ENCODE assay signal across 13 cellular contexts in the genomic region with DNA sequence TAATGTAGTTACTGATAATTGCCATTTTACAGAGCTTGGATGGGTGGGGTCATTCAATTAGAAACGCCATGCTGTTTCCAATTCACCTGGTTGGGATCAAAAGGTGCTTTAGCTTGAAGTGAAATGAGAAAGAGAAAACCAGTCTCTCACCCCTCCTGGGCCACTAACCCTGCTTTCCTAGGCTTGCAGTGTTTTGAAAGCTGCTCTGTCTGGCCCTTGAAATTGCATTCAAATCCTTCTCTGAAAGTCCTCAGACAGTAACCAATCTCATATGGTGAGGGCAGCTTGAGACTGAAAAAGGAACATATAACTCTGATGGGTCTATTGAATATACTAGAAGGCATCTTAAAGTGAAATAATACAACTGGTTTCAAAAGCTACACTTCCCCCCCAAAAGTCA.
DNase-seq lines count a peak whose midpoint lies in the region; ATAC-seq and TF ChIP-seq lines count a peak whose summit lies in the region.
"Had no signal": no experiment of that assay in that cellular context is flagged by ENCODE, and none has a peak within 500 bp of the region (broad histone marks: within the 10 kb centered on the region; RNA-seq: fewer than 3 reads in every experiment).

No MANE protein-coding gene starts in this region.

- peak overlapping the region; percentile 73 for H3K27ac Mint-ChIP-seq in activated B cell treated with CpG ODN at 0.5 μM for 24 hours
- H3K27ac Mint-ChIP-seq in activated T-cell treated with anti-CD3 and anti-CD28 coated beads, Interleukin-2, amount 50 U/mL, for 72 hours, result no peak overlapping the region
- H3K27ac Mint-ChIP-seq: activated CD8-positive, alpha-beta memory T cell treated with anti-CD3 and anti-CD28 coated beads, Interleukin-2, amount 10 ng/mL, durations not matched to agents 7 days and 5 days had no signal

- no peak overlapping the region for H3K4me3 Mint-ChIP-seq in activated B cell treated with CpG ODN at 0.5 μM for 24 hours
- H3K4me3 Mint-ChIP-seq in activated T-cell treated with anti-CD3 and anti-CD28 coated beads, Interleukin-2, amount 50 U/mL, for 72 hours, result no peak overlapping the region
- H3K4me3 Mint-ChIP-seq: activated CD8-positive, alpha-beta memory T cell treated with anti-CD3 and anti-CD28 coated beads, Interleukin-2, amount 10 ng/mL, durations not matched to agents 7 days and 5 days had no signal

- peaks cover 51% of the 10 kb centered on the region for H3K4me1 Mint-ChIP-seq in activated B cell treated with CpG ODN at 0.5 μM for 24 hours
- no peaks in the 10 kb centered on the region for H3K4me1 Mint-ChIP-seq in activated T-cell treated with anti-CD3 and anti-CD28 coated beads, Interleukin-2, amount 50 U/mL, for 72 hours (ENCODE audit: low read depth)
- H3K4me1 Mint-ChIP-seq: activated CD8-positive, alpha-beta memory T cell treated with anti-CD3 and anti-CD28 coated beads, Interleukin-2, amount 10 ng/mL, durations not matched to agents 7 days and 5 days had no signal

- TF ChIP-seq CTCF in activated B cell treated with CpG ODN at 0.5 μM for 24 hours (IDR thresholded peaks at IDR 0.05) (no peak), GM10248 (IDR thresholded peaks at IDR 0.05; ENCODE audit: control extremely low read depth, extremely low read depth, low read depth, missing control alignments) (no peak)

- CTCF ChIA-PET in activated B cell treated with CpG ODN at 0.5 μM for 24 hours (lab: Charles Lee), result interaction anchor here (0.9 to 1.0 kb wide), 2 partner anchors 18 to 20 kb away, joined by 3 read pairs; no protein-coding TSS in a partner anchor
- CTCF ChIA-PET in GM10248 (lab: Yijun Ruan, JAX), result interaction anchor here (1.2 to 1.6 kb wide), 2 partner anchors 19 to 27 kb away, joined by 3 to 5 read pairs; no protein-coding TSS in a partner anchor

- ATAC-seq in GM18498 (IDR thresholded peaks at IDR 0.05; ENCODE audit: unreplicated experiment), result peak; percentile 39
- peak; percentile 46 for ATAC-seq in GM21360 (IDR thresholded peaks at IDR 0.05; ENCODE audit: unreplicated experiment)
- peak; percentile 33 for ATAC-seq in HG02981 (IDR thresholded peaks at IDR 0.05; ENCODE audit: unreplicated experiment)
- ATAC-seq in activated B cell treated with CpG ODN at 0.5 μM for 24 hours (ENCODE audit: low read depth), result no peak
- no peak for ATAC-seq in activated T-cell treated with anti-CD3 and anti-CD28 coated beads, Interleukin-2, amount 50 U/mL, for 72 hours (replicated peaks in 1 of 2)
- ATAC-seq: activated CD8-positive, alpha-beta memory T cell treated with anti-CD3 and anti-CD28 coated beads, Interleukin-2, amount 10 ng/mL, durations not matched to agents 7 days and 5 days had no signal

- H3K36me3 Mint-ChIP-seq in activated B cell treated with CpG ODN at 0.5 μM for 24 hours (ENCODE audit: low read depth), result no peaks in the 10 kb centered on the region
- H3K36me3 Mint-ChIP-seq in activated T-cell treated with anti-CD3 and anti-CD28 coated beads, Interleukin-2, amount 50 U/mL, for 72 hours (ENCODE audit: insufficient read depth in 2 of 2), result no peaks in the 10 kb centered on the region
- H3K36me3 Mint-ChIP-seq: activated CD8-positive, alpha-beta memory T cell treated with anti-CD3 and anti-CD28 coated beads, Interleukin-2, amount 10 ng/mL, durations not matched to agents 7 days and 5 days had no signal

- H3K27me3 Mint-ChIP-seq in activated B cell treated with CpG ODN at 0.5 μM for 24 hours, result no peaks in the 10 kb centered on the region
- H3K27me3 Mint-ChIP-seq in activated T-cell treated with anti-CD3 and anti-CD28 coated beads, Interleukin-2, amount 50 U/mL, for 72 hours (ENCODE audit: low read depth), result peaks cover 12% of the 10 kb centered on the region
- H3K27me3 Mint-ChIP-seq: activated CD8-positive, alpha-beta memory T cell treated with anti-CD3 and anti-CD28 coated beads, Interleukin-2, amount 10 ng/mL, durations not matched to agents 7 days and 5 days had no signal

- H3K9me3 Mint-ChIP-seq in activated B cell treated with CpG ODN at 0.5 μM for 24 hours, result peaks cover 5% of the 10 kb centered on the region
- no peaks in the 10 kb centered on the region for H3K9me3 Mint-ChIP-seq in activated T-cell treated with anti-CD3 and anti-CD28 coated beads, Interleukin-2, amount 50 U/mL, for 72 hours

- DNase-seq in activated B cell treated with CpG ODN at 0.5 μM for 24 hours, result no peak
- no peak for DNase-seq in NCI-H146 (lab: John Stamatoyannopoulos, UW)
- DNase-seq in GM10248 (ENCODE audit: extremely low spot score), result no peak
- no peak for DNase-seq in activated T-cell treated with anti-CD3 and anti-CD28 coated beads, Interleukin-2, amount 50 U/mL, for 72 hours
- DNase-seq in globus pallidus (ENCODE audit: low spot score), result no peak
- DNase-seq: activated CD8-positive, alpha-beta memory T cell treated with anti-CD3 and anti-CD28 coated beads, Interleukin-2, amount 10 ng/mL, durations not matched to agents 7 days and 5 days; amygdala; GF-D8; NCI-H1694; stimulated activated CD4-positive, alpha-beta T cell treated with anti-CD3 and anti-CD28 coated beads, Interleukin-2, amount 100 ng/mL, for 48 hours had no signal

- intact Hi-C loops in activated B cell treated with CpG ODN at 0.5 μM for 24 hours (cut with micrococcal nuclease), result loop anchor here (5.0 to 10.0 kb wide), 5 partner anchors 75 to 1902 kb away; a partner anchor contains a TSS

- POLR2A ChIA-PET in activated B cell treated with CpG ODN at 0.5 μM for 24 hours (lab: Charles Lee) (interaction anchor here (1.2 to 1.4 kb wide), 2 partner anchors 23 to 585 kb away, joined by 3 to 12 read pairs; a partner anchor contains a TSS), GM10248 (lab: Yijun Ruan, JAX) (no interaction called here)

Comparison
In these comparisons a context has a peak if more than half of its experiments do, and no peak if none do; other contexts are left out.
1. ATAC-seq: peak in GM18498 (single experiment), GM21360 (single experiment) and HG02981 (single experiment); none in activated B cell treated with CpG ODN at 0.5 μM for 24 hours (single experiment) and activated T-cell treated with anti-CD3 and anti-CD28 coated beads, Interleukin-2, amount 50 U/mL, for 72 hours (0 of 2).